18 cellular contexts compared by ENCODE assay signal in the genomic region with DNA sequence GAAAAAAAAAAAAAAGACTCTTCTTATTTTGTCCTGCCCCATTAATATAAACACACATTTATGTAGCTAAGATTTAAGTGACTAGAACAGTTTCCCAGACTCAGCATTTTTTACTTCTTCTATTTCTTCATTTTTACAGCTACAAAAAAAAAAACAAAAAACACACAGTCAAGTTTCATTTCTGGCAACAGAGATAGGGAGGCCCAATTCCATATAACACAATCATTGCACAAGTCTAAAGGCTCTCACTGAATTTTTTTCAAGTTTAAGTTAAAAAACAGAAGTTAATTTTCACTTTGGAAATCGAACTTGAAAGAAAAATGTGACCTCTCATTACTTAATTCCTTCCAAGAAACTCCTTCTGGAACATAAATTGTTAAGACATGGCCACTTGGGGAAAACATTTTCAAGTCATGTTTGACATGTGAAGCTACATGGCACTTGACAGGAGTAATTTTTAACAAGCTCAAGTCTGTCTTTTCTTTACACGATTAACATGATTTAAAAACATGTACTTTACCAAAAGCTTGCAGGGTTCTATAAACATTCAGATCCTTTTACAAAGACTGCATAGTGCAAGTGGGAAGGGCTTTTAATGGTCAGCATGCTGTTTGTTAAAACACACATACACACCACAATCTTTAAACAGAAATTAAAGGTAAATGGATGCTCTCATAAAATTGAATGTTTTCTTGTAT.
DNase-seq lines count a peak whose midpoint lies in the region; ATAC-seq and TF ChIP-seq lines count a peak whose summit lies in the region.
"Had no signal": no experiment of that assay in that cellular context is flagged by ENCODE, and none has a peak within 500 bp of the region (broad histone marks: within the 10 kb centered on the region; RNA-seq: fewer than 3 reads in every experiment).

No MANE protein-coding gene starts in this region.

- H3K9me3 Mint-ChIP-seq in chondrocyte (ENCODE audit: low read depth) = no peaks in the 10 kb centered on the region
- H3K9me3 Mint-ChIP-seq: activated CD4-positive, alpha-beta T cell treated with anti-CD3 and anti-CD28 coated beads, Interleukin-2, amount 10 ng/mL, durations not matched to agents 24 days and 14 days; activated naive CD4-positive, alpha-beta T cell treated with anti-CD3 and anti-CD28 coated beads, Interleukin-2, amount 10 ng/mL, durations not matched to agents 7 days and 5 days had no signal

- H3K79me2 ChIP-seq in ACC112 (ENCODE audit: control insufficient read depth, insufficient read depth, low read length, unreplicated experiment) (peaks cover 34% of the 10 kb centered on the region), PC-3 (ENCODE audit: low read length) (peaks cover 10% of the 10 kb centered on the region; the same call in 1 of the 2 replicates)

- no peak overlapping the region for H3K4me2 ChIP-seq in mesenchymal stem cell (ENCODE audit: low read length, poor library complexity, severe bottlenecking)
- H3K4me2 ChIP-seq in PC-3 (ENCODE audit: low read length) = no peak overlapping the region

- DNase-seq in NB4 (ENCODE audit: low read depth) (peak; percentile 47), chondrocyte (ENCODE audit: low spot score) (no peak), mesenchymal stem cell (peak; percentile 46), DMS53 (lab: John Stamatoyannopoulos, UW) (no peak), PC-3 (no peak)
- DNase-seq in effector CD8-positive, alpha-beta T cell (lab: John Stamatoyannopoulos, UW) = no peak
- DNase-seq: activated CD4-positive, alpha-beta T cell treated with anti-CD3 and anti-CD28 coated beads, Interleukin-2, amount 10 ng/mL, durations not matched to agents 24 days and 14 days; activated naive CD4-positive, alpha-beta T cell treated with anti-CD3 and anti-CD28 coated beads, Interleukin-2, amount 10 ng/mL, durations not matched to agents 7 days and 5 days; hippocampal formation; Karpas-422; NCI-H146; NCI-H2227 treated with DMSO at 0.1 percent for 48 hours; pancreas; SJCRH30; stimulated activated naive CD4-positive, alpha-beta T cell had no signal

- H3F3A ChIP-seq in PC-3 (ENCODE audit: low read length, unreplicated experiment) = no peaks in the 10 kb centered on the region

- H3K9me3 ChIP-seq in mesenchymal stem cell (ENCODE audit: control insufficient read depth, low read length) (no peaks in the 10 kb centered on the region), PC-3 (ENCODE audit: low read length) (no peaks in the 10 kb centered on the region)
- H3K9me3 ChIP-seq: pancreas, SJCRH30 had no signal

- H2BK120ac ChIP-seq in mesenchymal stem cell (ENCODE audit: low read depth, low read length) = no peak overlapping the region

- H3K4me1 ChIP-seq in ACC112 (ENCODE audit: control insufficient read depth, insufficient read depth, low read length, unreplicated experiment) (peaks cover 11% of the 10 kb centered on the region), mesenchymal stem cell (ENCODE audit: control insufficient read depth, insufficient read depth, low read depth, low read length) (peaks cover 1% of the 10 kb centered on the region), PC-3 (ENCODE audit: insufficient read depth, low read length) (no peaks in the 10 kb centered on the region)
- H3K4me1 ChIP-seq: pancreas, SJCRH30 had no signal

- no peak overlapping the region for H3K14ac ChIP-seq in mesenchymal stem cell (ENCODE audit: low read length in 2 of 2)

- H3K27me3 ChIP-seq in ACC112 (ENCODE audit: insufficient read depth, low read length) (no peaks in the 10 kb centered on the region), mesenchymal stem cell (ENCODE audit: control insufficient read depth in 1 of 2, insufficient read depth in 1 of 2, low read length in 2 of 2) (no peaks in the 10 kb centered on the region), PC-3 (ENCODE audit: low read length) (no peaks in the 10 kb centered on the region)
- H3K27me3 ChIP-seq: pancreas, SJCRH30 had no signal

- intact Hi-C loops in PC-3 (cut with micrococcal nuclease) = no loop called here

- TF ChIP-seq CTCF in NB4 (IDR thresholded peaks at IDR 0.05; ENCODE audit: low read depth, low read length) = no peak
- TF ChIP-seq CTCF in chondrocyte (IDR thresholded peaks at IDR 0.05) = no peak
- no peak for TF ChIP-seq CTCF in PC-3 (conservative IDR thresholded peaks at IDR 0.05; ENCODE audit: low read depth, low read length)

- H4K8ac ChIP-seq in mesenchymal stem cell (ENCODE audit: low read length) = no peak overlapping the region

- no peak overlapping the region for H4K91ac ChIP-seq in mesenchymal stem cell (ENCODE audit: low read length)

- peak overlapping the region; percentile 30 for H3K27ac ChIP-seq in ACC112 (ENCODE audit: low read depth, low read length)
- no peak overlapping the region for H3K27ac ChIP-seq in mesenchymal stem cell (ENCODE audit: low read length, poor library complexity, severe bottlenecking)
- H3K27ac ChIP-seq in PC-3 (ENCODE audit: low read length) = no peak overlapping the region
- H3K27ac ChIP-seq: epithelial cell of prostate, pancreas, SJCRH30 had no signal

- no peak overlapping the region for H3K4ac ChIP-seq in mesenchymal stem cell (ENCODE audit: low read depth in 1 of 2, low read length in 2 of 2)

- no peaks in the 10 kb centered on the region for H3K36me3 Mint-ChIP-seq in chondrocyte (ENCODE audit: low read depth)
- H3K36me3 Mint-ChIP-seq: activated naive CD4-positive, alpha-beta T cell treated with anti-CD3 and anti-CD28 coated beads, Interleukin-2, amount 10 ng/mL, durations not matched to agents 7 days and 5 days had no signal

- peak overlapping the region; percentile 63 for H3K4me3 ChIP-seq in ACC112 (ENCODE audit: low read depth, low read length)
- no peak overlapping the region for H3K4me3 ChIP-seq in NB4 (ENCODE audit: low read depth, low read length)
- H3K4me3 ChIP-seq in mesenchymal stem cell (ENCODE audit: insufficient read depth in 1 of 2, low read depth in 1 of 2, low read length in 2 of 2) = no peak overlapping the region
- no peak overlapping the region for H3K4me3 ChIP-seq in PC-3 (ENCODE audit: low read length)
- H3K4me3 ChIP-seq: pancreas, SJCRH30 had no signal

- H3K79me1 ChIP-seq in mesenchymal stem cell (replicated peaks; ENCODE audit: low read length, poor library complexity, severe bottlenecking) = peaks cover 32% of the 10 kb centered on the region

- H4K20me1 ChIP-seq in PC-3 (ENCODE audit: low read length) = no peaks in the 10 kb centered on the region

- no peaks in the 10 kb centered on the region for H3K9me2 ChIP-seq in PC-3 (replicated peaks; ENCODE audit: low read length)

- CTCF ChIA-PET in PC-3 (lab: Charles Lee) = interaction anchor here (0.6 kb wide), 2 partner anchors 429 to 442 kb away, joined by 3 read pairs; no protein-coding TSS in a partner anchor

- peak overlapping the region; percentile 79 for H3K27ac Mint-ChIP-seq in chondrocyte (ENCODE audit: unreplicated experiment)
- H3K27ac Mint-ChIP-seq: activated CD4-positive, alpha-beta T cell treated with anti-CD3 and anti-CD28 coated beads, Interleukin-2, amount 10 ng/mL, durations not matched to agents 24 days and 14 days; activated naive CD4-positive, alpha-beta T cell treated with anti-CD3 and anti-CD28 coated beads, Interleukin-2, amount 10 ng/mL, durations not matched to agents 7 days and 5 days had no signal

- POLR2A ChIA-PET in PC-3 (lab: Charles Lee; ENCODE audit: unreplicated experiment) = no interaction called here

- no peak overlapping the region for H2BK5ac ChIP-seq in mesenchymal stem cell (ENCODE audit: low read depth, low read length, poor library complexity, severe bottlenecking)

- no peak overlapping the region for H2AK5ac ChIP-seq in mesenchymal stem cell (ENCODE audit: low read length, severe bottlenecking)

- peaks cover 22% of the 10 kb centered on the region for H3K4me1 Mint-ChIP-seq in chondrocyte (ENCODE audit: low read depth)
- H3K4me1 Mint-ChIP-seq: activated CD4-positive, alpha-beta T cell treated with anti-CD3 and anti-CD28 coated beads, Interleukin-2, amount 10 ng/mL, durations not matched to agents 24 days and 14 days; activated naive CD4-positive, alpha-beta T cell treated with anti-CD3 and anti-CD28 coated beads, Interleukin-2, amount 10 ng/mL, durations not matched to agents 7 days and 5 days had no signal

- peak overlapping the region; percentile 42 for H3K9ac ChIP-seq in mesenchymal stem cell (ENCODE audit: low read length)
- H3K9ac ChIP-seq in PC-3 (ENCODE audit: low read length) = no peak overlapping the region

- no TSS peak for BruUV-seq in PC-3 (replicated peaks; lab: Mats Ljungman, UMichigan)

- ATAC-seq in HG03432 (IDR thresholded peaks at IDR 0.05; ENCODE audit: unreplicated experiment) (no peak), PC-3 (no peak)

- H3K4me3 Mint-ChIP-seq in chondrocyte (ENCODE audit: unreplicated experiment) = peak overlapping the region; percentile 9
- H3K4me3 Mint-ChIP-seq: activated CD4-positive, alpha-beta T cell treated with anti-CD3 and anti-CD28 coated beads, Interleukin-2, amount 10 ng/mL, durations not matched to agents 24 days and 14 days; activated naive CD4-positive, alpha-beta T cell treated with anti-CD3 and anti-CD28 coated beads, Interleukin-2, amount 10 ng/mL, durations not matched to agents 7 days and 5 days had no signal

- H3K27me3 Mint-ChIP-seq in chondrocyte (ENCODE audit: low read depth) = no peaks in the 10 kb centered on the region

- no peak overlapping the region for H3K18ac ChIP-seq in mesenchymal stem cell (ENCODE audit: low read depth in 1 of 2, low read length in 2 of 2)

- H3K23ac ChIP-seq in mesenchymal stem cell (ENCODE audit: low read length in 2 of 2) = no peak overlapping the region

- H2AFZ ChIP-seq in ACC112 (ENCODE audit: low read length, unreplicated experiment) (peak overlapping the region; percentile 67), mesenchymal stem cell (ENCODE audit: low read depth, low read length) (no peak overlapping the region), PC-3 (ENCODE audit: low read length) (no peak overlapping the region)

- 44% methylated on average over 2 of the region's 2 CpGs for WGBS in mesenchymal stem cell

- H2BK15ac ChIP-seq in mesenchymal stem cell (ENCODE audit: low read depth, poor library complexity, severe bottlenecking) = no peak overlapping the region

- H3K36me3 ChIP-seq in ACC112 (ENCODE audit: insufficient read depth, low read length) (no peaks in the 10 kb centered on the region), mesenchymal stem cell (ENCODE audit: control insufficient read depth in 1 of 2, insufficient read depth in 2 of 2, low read depth in 1 of 2, low read length in 2 of 2) (no peaks in the 10 kb centered on the region), PC-3 (ENCODE audit: low read depth, low read length) (no peaks in the 10 kb centered on the region)
- H3K36me3 ChIP-seq: pancreas, SJCRH30 had no signal

- no peak for TF ChIP-seq POLR2A in NB4 (IDR thresholded peaks at IDR 0.05; ENCODE audit: extremely low read depth, insufficient read length)

- H2BK12ac ChIP-seq in mesenchymal stem cell (ENCODE audit: low read length in 2 of 2) = no peak overlapping the region

Comparison
In these comparisons a context has a peak if more than half of its experiments do, and no peak if none do; other contexts are left out.
1. DNase-seq: peak in NB4 (single experiment) and mesenchymal stem cell (single experiment); none in chondrocyte (single experiment), DMS53 (single experiment), effector CD8-positive, alpha-beta T cell (single experiment) and PC-3 (single experiment).